In genomic region chr14:49942090-49942489, GRCh38 we compare ENCODE assay signal across 19 cellular contexts. TPM values are rescaled to one million over a fixed set of nuclear protein-coding genes. Genes with fewer than 3 reads are reported as not detected.
DNase-seq lines count a peak whose midpoint lies in the region; ATAC-seq and TF ChIP-seq lines count a peak whose summit lies in the region.
"Had no signal": no experiment of that assay in that cellular context is flagged by ENCODE, and none has a peak within 500 bp of the region (broad histone marks: within the 10 kb centered on the region; RNA-seq: fewer than 3 reads in every experiment).

No MANE protein-coding gene starts in this region.

- H3K4me3 Mint-ChIP-seq in activated CD4-positive, alpha-beta memory T cell treated with anti-CD3 and anti-CD28 coated beads for 36 hours: no peak overlapping the region
- H3K4me3 Mint-ChIP-seq in activated CD4-positive, alpha-beta memory T cell treated with anti-CD3 and anti-CD28 coated beads, Interleukin-2, amount 10 ng/mL, durations not matched to agents 7 days and 5 days: no peak overlapping the region
- H3K4me3 Mint-ChIP-seq in CD8-positive, alpha-beta T cell: peak overlapping the region; percentile 18
- no peak overlapping the region for H3K4me3 Mint-ChIP-seq in activated T-helper 17 cell treated with anti-CD3 and anti-CD28 coated beads, Interleukin-2, amount 50 U/mL, for 72 hours
- no peak overlapping the region for H3K4me3 Mint-ChIP-seq in natural killer cell treated with Interleukin-12 subunit alpha and Interleukin-12 subunit beta and Interleukin-15 and Interleukin-18, amount 100 ng/mL, for 72 hours
- H3K4me3 Mint-ChIP-seq: central memory CD8-positive, alpha-beta T cell had no signal

- intact Hi-C loops in activated CD4-positive, alpha-beta memory T cell treated with anti-CD3 and anti-CD28 coated beads for 36 hours (cut with micrococcal nuclease): no loop called here
- intact Hi-C loops in CD8-positive, alpha-beta T cell (cut with DNase I, micrococcal nuclease): no loop called here

- no peak for TF ChIP-seq CTCF in CD8-positive, alpha-beta T cell (IDR thresholded peaks at IDR 0.05)

- CTCF ChIA-PET in activated CD4-positive, alpha-beta memory T cell treated with anti-CD3 and anti-CD28 coated beads for 36 hours (lab: Charles Lee): no interaction called here
- CTCF ChIA-PET in activated CD4-positive, alpha-beta memory T cell treated with anti-CD3 and anti-CD28 coated beads, Interleukin-2, amount 10 ng/mL, durations not matched to agents 7 days and 5 days (lab: Charles Lee): interaction anchor here (1.4 kb wide), 1 partner anchor 10 kb away, joined by 3 read pairs; no protein-coding TSS in a partner anchor
- CTCF ChIA-PET in CD8-positive, alpha-beta T cell (lab: Charles Lee): interaction anchor here (1.9 kb wide), 1 partner anchor 59 kb away, joined by 7 read pairs; no protein-coding TSS in a partner anchor

- peaks cover 54% of the 10 kb centered on the region for H3K4me1 ChIP-seq in CD8-positive, alpha-beta T cell (ENCODE audit: insufficient read depth, low read length)
- H3K4me1 ChIP-seq: psoas muscle had no signal

- H3K27ac ChIP-seq in CD8-positive, alpha-beta T cell (ENCODE audit: low read depth, low read length): no peak overlapping the region
- H3K27ac ChIP-seq: neutrophil, psoas muscle had no signal

- no peak for DNase-seq in activated CD4-positive, alpha-beta memory T cell treated with anti-CD3 and anti-CD28 coated beads for 36 hours
- no peak for DNase-seq in activated CD4-positive, alpha-beta memory T cell treated with anti-CD3 and anti-CD28 coated beads, Interleukin-2, amount 10 ng/mL, durations not matched to agents 7 days and 5 days
- no peak for DNase-seq in CD8-positive, alpha-beta T cell
- no peak for DNase-seq in natural killer cell treated with Interleukin-12 subunit alpha and Interleukin-12 subunit beta and Interleukin-15 and Interleukin-18, amount 100 ng/mL, for 72 hours (ENCODE audit: low spot score)
- DNase-seq in DMS114 treated with DMSO at 0.1 percent for 48 hours (lab: John Stamatoyannopoulos, UW; ENCODE audit: unreplicated experiment) (no peak), NCI-H345 (lab: John Stamatoyannopoulos, UW) (no peak)
- no peak for DNase-seq in stimulated activated CD4-positive, alpha-beta T cell treated with anti-CD3 and anti-CD28 coated beads, Interleukin-2, amount 100 ng/mL, for 24 hours
- DNase-seq: activated CD4-positive, alpha-beta T cell treated with anti-CD3 and anti-CD28 coated beads, Interleukin-2, amount 10 ng/mL, durations not matched to agents 24 days and 14 days; activated naive CD4-positive, alpha-beta T cell treated with Interleukin-2 at 50 U/mL for 16 hours; AML-193; H7; Kasumi-1; NCI-H1048; NCI-H187; psoas muscle; RPMI8226 had no signal

- POLR2A ChIA-PET in activated CD4-positive, alpha-beta memory T cell treated with anti-CD3 and anti-CD28 coated beads for 36 hours (lab: Charles Lee): no interaction called here
- POLR2A ChIA-PET in activated CD4-positive, alpha-beta memory T cell treated with anti-CD3 and anti-CD28 coated beads, Interleukin-2, amount 10 ng/mL, durations not matched to agents 7 days and 5 days (lab: Charles Lee): interaction anchor here (4.6 to 4.8 kb wide), 2 partner anchors 30 to 59 kb away, joined by 58 to 81 read pairs; no protein-coding TSS in a partner anchor
- POLR2A ChIA-PET in CD8-positive, alpha-beta T cell (lab: Charles Lee): no interaction called here

- H3K27ac Mint-ChIP-seq in activated CD4-positive, alpha-beta memory T cell treated with anti-CD3 and anti-CD28 coated beads for 36 hours: peak overlapping the region; percentile 2
- no peak overlapping the region for H3K27ac Mint-ChIP-seq in activated CD4-positive, alpha-beta memory T cell treated with anti-CD3 and anti-CD28 coated beads, Interleukin-2, amount 10 ng/mL, durations not matched to agents 7 days and 5 days
- H3K27ac Mint-ChIP-seq in CD8-positive, alpha-beta T cell: peak overlapping the region; percentile 57
- H3K27ac Mint-ChIP-seq in activated T-helper 17 cell treated with anti-CD3 and anti-CD28 coated beads, Interleukin-2, amount 50 U/mL, for 72 hours: peak overlapping the region; percentile 70
- peak overlapping the region; percentile 52 to 78 for H3K27ac Mint-ChIP-seq in natural killer cell treated with Interleukin-12 subunit alpha and Interleukin-12 subunit beta and Interleukin-15 and Interleukin-18, amount 100 ng/mL, for 72 hours
- H3K27ac Mint-ChIP-seq: activated CD4-positive, alpha-beta T cell treated with anti-CD3 and anti-CD28 coated beads, Interleukin-2, amount 10 ng/mL, durations not matched to agents 24 days and 14 days had no signal

- ATAC-seq in CD8-positive, alpha-beta T cell: no peak
- ATAC-seq in activated T-helper 17 cell treated with anti-CD3 and anti-CD28 coated beads, Interleukin-2, amount 50 U/mL, for 72 hours (replicated peaks): no peak
- no peak for ATAC-seq in natural killer cell treated with Interleukin-12 subunit alpha and Interleukin-12 subunit beta and Interleukin-15 and Interleukin-18, amount 100 ng/mL, for 72 hours

- H3K36me3 Mint-ChIP-seq in activated CD4-positive, alpha-beta memory T cell treated with anti-CD3 and anti-CD28 coated beads for 36 hours: peaks cover 23% of the 10 kb centered on the region
- H3K36me3 Mint-ChIP-seq in activated CD4-positive, alpha-beta memory T cell treated with anti-CD3 and anti-CD28 coated beads, Interleukin-2, amount 10 ng/mL, durations not matched to agents 7 days and 5 days (ENCODE audit: low read depth): peaks cover 38% of the 10 kb centered on the region
- H3K36me3 Mint-ChIP-seq in CD8-positive, alpha-beta T cell: peaks cover 4% of the 10 kb centered on the region
- H3K36me3 Mint-ChIP-seq in activated T-helper 17 cell treated with anti-CD3 and anti-CD28 coated beads, Interleukin-2, amount 50 U/mL, for 72 hours (ENCODE audit: low read depth): peaks cover 9% of the 10 kb centered on the region
- H3K36me3 Mint-ChIP-seq in natural killer cell treated with Interleukin-12 subunit alpha and Interleukin-12 subunit beta and Interleukin-15 and Interleukin-18, amount 100 ng/mL, for 72 hours: peaks cover 19% of the 10 kb centered on the region

- peaks cover 60% of the 10 kb centered on the region for H3K4me1 Mint-ChIP-seq in activated CD4-positive, alpha-beta memory T cell treated with anti-CD3 and anti-CD28 coated beads for 36 hours (ENCODE audit: low read depth)
- H3K4me1 Mint-ChIP-seq in activated CD4-positive, alpha-beta memory T cell treated with anti-CD3 and anti-CD28 coated beads, Interleukin-2, amount 10 ng/mL, durations not matched to agents 7 days and 5 days: peaks cover 73% of the 10 kb centered on the region
- H3K4me1 Mint-ChIP-seq in CD8-positive, alpha-beta T cell (ENCODE audit: low read depth): peaks cover 67% of the 10 kb centered on the region
- peaks cover 54% of the 10 kb centered on the region for H3K4me1 Mint-ChIP-seq in activated T-helper 17 cell treated with anti-CD3 and anti-CD28 coated beads, Interleukin-2, amount 50 U/mL, for 72 hours
- H3K4me1 Mint-ChIP-seq in natural killer cell treated with Interleukin-12 subunit alpha and Interleukin-12 subunit beta and Interleukin-15 and Interleukin-18, amount 100 ng/mL, for 72 hours (ENCODE audit: low read depth in 2 of 2): peaks cover 47 to 58% of the 10 kb centered on the region in 2 donors

- no peaks in the 10 kb centered on the region for H3K27me3 Mint-ChIP-seq in activated CD4-positive, alpha-beta memory T cell treated with anti-CD3 and anti-CD28 coated beads for 36 hours
- H3K27me3 Mint-ChIP-seq in activated CD4-positive, alpha-beta memory T cell treated with anti-CD3 and anti-CD28 coated beads, Interleukin-2, amount 10 ng/mL, durations not matched to agents 7 days and 5 days: no peaks in the 10 kb centered on the region
- H3K27me3 Mint-ChIP-seq in CD8-positive, alpha-beta T cell (ENCODE audit: low read depth): no peaks in the 10 kb centered on the region
- H3K27me3 Mint-ChIP-seq in activated T-helper 17 cell treated with anti-CD3 and anti-CD28 coated beads, Interleukin-2, amount 50 U/mL, for 72 hours: no peaks in the 10 kb centered on the region
- no peaks in the 10 kb centered on the region for H3K27me3 Mint-ChIP-seq in natural killer cell treated with Interleukin-12 subunit alpha and Interleukin-12 subunit beta and Interleukin-15 and Interleukin-18, amount 100 ng/mL, for 72 hours
- H3K27me3 Mint-ChIP-seq: activated CD4-positive, alpha-beta T cell treated with anti-CD3 and anti-CD28 coated beads, Interleukin-2, amount 10 ng/mL, durations not matched to agents 24 days and 14 days; central memory CD8-positive, alpha-beta T cell had no signal

- H3K9me3 ChIP-seq in CD8-positive, alpha-beta T cell (ENCODE audit: low read length): no peaks in the 10 kb centered on the region
- H3K9me3 ChIP-seq: neutrophil, psoas muscle had no signal

- H3K27me3 ChIP-seq in CD8-positive, alpha-beta T cell (ENCODE audit: insufficient read depth, low read length): no peaks in the 10 kb centered on the region
- H3K27me3 ChIP-seq: neutrophil had no signal

- no peak overlapping the region for H3K4me3 ChIP-seq in CD8-positive, alpha-beta T cell (ENCODE audit: low read depth, low read length)
- H3K4me3 ChIP-seq: psoas muscle had no signal

- peaks cover 26% of the 10 kb centered on the region for H3K9me3 Mint-ChIP-seq in activated CD4-positive, alpha-beta memory T cell treated with anti-CD3 and anti-CD28 coated beads for 36 hours
- peaks cover 25% of the 10 kb centered on the region for H3K9me3 Mint-ChIP-seq in activated CD4-positive, alpha-beta memory T cell treated with anti-CD3 and anti-CD28 coated beads, Interleukin-2, amount 10 ng/mL, durations not matched to agents 7 days and 5 days
- H3K9me3 Mint-ChIP-seq in CD8-positive, alpha-beta T cell: peaks cover 3% of the 10 kb centered on the region
- H3K9me3 Mint-ChIP-seq in activated T-helper 17 cell treated with anti-CD3 and anti-CD28 coated beads, Interleukin-2, amount 50 U/mL, for 72 hours: peaks cover 8% of the 10 kb centered on the region
- H3K9me3 Mint-ChIP-seq in natural killer cell treated with Interleukin-12 subunit alpha and Interleukin-12 subunit beta and Interleukin-15 and Interleukin-18, amount 100 ng/mL, for 72 hours: peaks cover 7% of the 10 kb centered on the region

- no peaks in the 10 kb centered on the region for H3K36me3 ChIP-seq in CD8-positive, alpha-beta T cell (ENCODE audit: insufficient read depth, low read length)
- H3K36me3 ChIP-seq: neutrophil had no signal

RNA-seq across cellular contexts. Expression of gene ARF6, which starts 49.2 kb away (rescaled TPM):
- 100 to 1,000 TPM; 198 to 202 TPM for total RNA-seq in activated CD4-positive, alpha-beta memory T cell treated with anti-CD3 and anti-CD28 coated beads for 36 hours
- total RNA-seq in activated CD4-positive, alpha-beta memory T cell treated with anti-CD3 and anti-CD28 coated beads, Interleukin-2, amount 10 ng/mL, durations not matched to agents 7 days and 5 days: 100 to 1,000 TPM; 198 to 199 TPM
- 10 to 100 TPM; 60.9 to 62.5 TPM for total RNA-seq in CD8-positive, alpha-beta T cell
- 100 to 1,000 TPM; 161 to 163 TPM for total RNA-seq in activated T-helper 17 cell treated with anti-CD3 and anti-CD28 coated beads, Interleukin-2, amount 50 U/mL, for 72 hours
- total RNA-seq in natural killer cell treated with Interleukin-12 subunit alpha and Interleukin-12 subunit beta and Interleukin-15 and Interleukin-18, amount 100 ng/mL, for 72 hours: 100 to 1,000 TPM; 147 to 175 TPM
